ENCODE assay signal across 1 cellular context in the genomic region with DNA sequence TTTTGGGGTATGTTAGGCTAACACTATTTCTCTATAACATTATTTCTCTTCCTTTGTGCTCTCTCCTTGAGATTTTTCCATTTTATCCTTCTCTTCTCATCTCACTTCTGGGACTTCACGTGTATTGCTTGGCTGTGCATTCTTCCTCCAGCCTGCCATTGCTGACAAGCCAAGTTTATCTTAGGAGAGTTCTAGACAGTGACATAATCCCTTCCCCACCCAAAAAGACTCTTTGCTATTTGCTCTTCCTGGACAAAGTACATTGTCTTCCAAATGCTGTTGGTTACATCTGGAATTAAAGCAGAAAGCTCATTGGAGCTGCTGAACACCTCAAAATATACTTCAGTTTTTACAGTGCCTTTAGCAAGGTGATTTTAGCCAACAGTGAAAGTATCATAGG.
TF ChIP-seq lines count a peak whose summit lies in the region.

No MANE protein-coding gene starts in this region.

TF ChIP-seq in IMR-90, 13 proteins besides CTCF, POLR2A, EP300 and RAD21:
- TF ChIP-seq MAZ (IDR thresholded peaks at IDR 0.05; ENCODE audit: borderline replicate concordance, low read depth, low read length) (no peak), BHLHE40 (IDR thresholded peaks at IDR 0.05; ENCODE audit: low read depth, low read length) (no peak), SMC3 (IDR thresholded peaks at IDR 0.05; ENCODE audit: low read depth, low read length) (no peak), CHD1 (IDR thresholded peaks at IDR 0.05; ENCODE audit: low read depth, low read length) (no peak), NFE2L2 (IDR thresholded peaks at IDR 0.05; ENCODE audit: low read depth, low read length) (no peak), RCOR1 (IDR thresholded peaks at IDR 0.05; ENCODE audit: insufficient replicate concordance, low read length) (no peak), MAFK (IDR thresholded peaks at IDR 0.05; ENCODE audit: low read depth, low read length) (no peak), CEBPB (IDR thresholded peaks at IDR 0.05; ENCODE audit: low read depth, low read length) (no peak), RFX5 (IDR thresholded peaks at IDR 0.05; ENCODE audit: low read depth, low read length) (no peak), FOS (IDR thresholded peaks at IDR 0.05; ENCODE audit: low read depth, low read length) (no peak), MXI1 (IDR thresholded peaks at IDR 0.05; ENCODE audit: borderline replicate concordance, low read depth, low read length) (no peak)
- TF ChIP-seq, protein P1, sequence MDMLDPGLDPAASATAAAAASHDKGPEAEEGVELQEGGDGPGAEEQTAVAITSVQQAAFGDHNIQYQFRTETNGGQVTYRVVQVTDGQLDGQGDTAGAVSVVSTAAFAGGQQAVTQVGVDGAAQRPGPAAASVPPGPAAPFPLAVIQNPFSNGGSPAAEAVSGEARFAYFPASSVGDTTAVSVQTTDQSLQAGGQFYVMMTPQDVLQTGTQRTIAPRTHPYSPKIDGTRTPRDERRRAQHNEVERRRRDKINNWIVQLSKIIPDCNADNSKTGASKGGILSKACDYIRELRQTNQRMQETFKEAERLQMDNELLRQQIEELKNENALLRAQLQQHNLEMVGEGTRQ (IDR thresholded peaks at IDR 0.05; ENCODE audit: low read depth, low read length), result no peak
- TF ChIP-seq, protein P2, sequence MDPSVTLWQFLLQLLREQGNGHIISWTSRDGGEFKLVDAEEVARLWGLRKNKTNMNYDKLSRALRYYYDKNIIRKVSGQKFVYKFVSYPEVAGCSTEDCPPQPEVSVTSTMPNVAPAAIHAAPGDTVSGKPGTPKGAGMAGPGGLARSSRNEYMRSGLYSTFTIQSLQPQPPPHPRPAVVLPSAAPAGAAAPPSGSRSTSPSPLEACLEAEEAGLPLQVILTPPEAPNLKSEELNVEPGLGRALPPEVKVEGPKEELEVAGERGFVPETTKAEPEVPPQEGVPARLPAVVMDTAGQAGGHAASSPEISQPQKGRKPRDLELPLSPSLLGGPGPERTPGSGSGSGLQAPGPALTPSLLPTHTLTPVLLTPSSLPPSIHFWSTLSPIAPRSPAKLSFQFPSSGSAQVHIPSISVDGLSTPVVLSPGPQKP (IDR thresholded peaks at IDR 0.05; ENCODE audit: borderline replicate concordance, low read depth, low read length), result no peak
TF ChIP-seq in IMR-90: peak in this region for 0.
